Comparison of ENCODE assay signal across 15 cellular contexts in the genomic region with DNA sequence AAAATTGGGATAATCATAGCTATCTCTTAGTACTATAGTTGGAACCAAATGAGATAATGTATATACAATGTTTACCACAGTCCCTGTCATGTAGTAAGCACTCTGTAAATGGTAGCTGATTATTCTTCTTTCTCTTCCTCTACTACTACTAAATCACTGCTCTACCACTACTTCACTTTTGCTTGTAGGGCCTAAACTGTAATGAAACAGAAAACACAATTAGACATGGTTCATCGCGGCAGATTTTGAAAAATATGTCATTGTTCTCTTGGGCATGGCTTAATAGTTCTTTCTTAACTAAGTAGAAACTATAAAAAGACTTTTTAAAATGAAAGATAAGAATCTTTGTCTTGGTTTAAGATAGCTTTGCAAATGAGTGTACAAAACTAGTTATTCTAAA.
"Had no signal": no experiment of that assay in that cellular context is flagged by ENCODE, and none has a peak within 500 bp of the region (broad histone marks: within the 10 kb centered on the region; RNA-seq: fewer than 3 reads in every experiment).

No MANE protein-coding gene starts in this region.

- H3K27ac ChIP-seq: esophagus muscularis mucosa, stomach, thoracic aorta had no signal

- H3K27ac Mint-ChIP-seq: naive thymus-derived CD4-positive, alpha-beta T cell had no signal

- H3K4me3 ChIP-seq: esophagus muscularis mucosa, stomach, thoracic aorta had no signal

- FAIRE-seq: bronchial epithelial cell had no signal

- H3K27me3 ChIP-seq: esophagus muscularis mucosa, stomach had no signal

- H3K4me3 Mint-ChIP-seq: naive thymus-derived CD4-positive, alpha-beta T cell had no signal

- H3K9me3 ChIP-seq: esophagus muscularis mucosa, stomach, thoracic aorta had no signal

- DNase-seq: activated CD4-positive, alpha-beta T cell treated with anti-CD3 and anti-CD28 coated beads, Interleukin-2, amount 50 U/mL, for 4 hours; activated CD4-positive, CD25-positive, alpha-beta regulatory T cell treated with anti-CD3 and anti-CD28 coated beads, Interleukin-2, amount 50 U/mL, for 72 hours; activated naive CD4-positive, alpha-beta T cell; activated T-cell treated with anti-CD3 and anti-CD28 coated beads, Interleukin-2, amount 50 U/mL, for 48 hours; aorta; glutamatergic neuron; immature natural killer cell; left cardiac atrium; naive thymus-derived CD4-positive, alpha-beta T cell; posterior cingulate gyrus; stimulated activated CD4-positive, alpha-beta T cell treated with anti-CD3 and anti-CD28 coated beads, Interleukin-15, amount 100 ng/mL, for 24 hours; stomach had no signal

- H3K27me3 Mint-ChIP-seq: naive thymus-derived CD4-positive, alpha-beta T cell had no signal

- ATAC-seq: left cardiac atrium; naive thymus-derived CD4-positive, alpha-beta T cell had no signal

- H3K9me3 Mint-ChIP-seq: immature natural killer cell; naive thymus-derived CD4-positive, alpha-beta T cell had no signal
